In the genomic region with DNA sequence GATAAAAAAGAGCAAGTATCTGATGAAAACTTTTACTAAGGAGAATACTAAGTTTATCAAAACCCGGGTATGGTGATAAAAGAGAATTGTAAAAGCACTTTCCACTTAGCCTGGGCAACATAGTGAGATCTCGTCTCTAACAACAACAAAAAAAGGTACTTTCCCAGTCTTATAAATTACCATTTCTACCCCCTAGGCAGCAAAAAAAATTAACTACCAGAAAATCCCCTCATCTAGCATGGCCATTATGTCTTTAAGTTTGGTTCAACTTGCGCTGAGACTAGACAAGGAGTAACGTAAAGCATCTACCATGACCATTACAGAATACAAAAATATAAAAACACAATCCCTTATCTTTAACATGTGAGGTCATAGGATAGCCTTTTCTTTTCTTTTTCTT, we compare ENCODE assay signal across 9 cellular contexts.
"Had no signal": no experiment of that assay in that cellular context is flagged by ENCODE, and none has a peak within 500 bp of the region (broad histone marks: within the 10 kb centered on the region; RNA-seq: fewer than 3 reads in every experiment).

No MANE protein-coding gene starts in this region.

- H3K36me3 ChIP-seq: HAP-1 had no signal

- H3K9me3 Mint-ChIP-seq: HFFc6 had no signal

- H3K4me3 ChIP-seq: GM23248, HAP-1, K562 had no signal

- H3K4me3 Mint-ChIP-seq: HFFc6 had no signal

- H3K27ac Mint-ChIP-seq: HFFc6 had no signal

- FAIRE-seq: HTR-8/SVneo, K562 had no signal

- H3K9me3 ChIP-seq: HAP-1 had no signal

- H3K4me1 ChIP-seq: HAP-1 had no signal

- ATAC-seq: HCT116, K562 had no signal

- DNase-seq: GM23248, GOT3, H7, HFFc6, IMR-90 had no signal

- H3K27ac ChIP-seq: GM23248 had no signal
